In the genomic region with DNA sequence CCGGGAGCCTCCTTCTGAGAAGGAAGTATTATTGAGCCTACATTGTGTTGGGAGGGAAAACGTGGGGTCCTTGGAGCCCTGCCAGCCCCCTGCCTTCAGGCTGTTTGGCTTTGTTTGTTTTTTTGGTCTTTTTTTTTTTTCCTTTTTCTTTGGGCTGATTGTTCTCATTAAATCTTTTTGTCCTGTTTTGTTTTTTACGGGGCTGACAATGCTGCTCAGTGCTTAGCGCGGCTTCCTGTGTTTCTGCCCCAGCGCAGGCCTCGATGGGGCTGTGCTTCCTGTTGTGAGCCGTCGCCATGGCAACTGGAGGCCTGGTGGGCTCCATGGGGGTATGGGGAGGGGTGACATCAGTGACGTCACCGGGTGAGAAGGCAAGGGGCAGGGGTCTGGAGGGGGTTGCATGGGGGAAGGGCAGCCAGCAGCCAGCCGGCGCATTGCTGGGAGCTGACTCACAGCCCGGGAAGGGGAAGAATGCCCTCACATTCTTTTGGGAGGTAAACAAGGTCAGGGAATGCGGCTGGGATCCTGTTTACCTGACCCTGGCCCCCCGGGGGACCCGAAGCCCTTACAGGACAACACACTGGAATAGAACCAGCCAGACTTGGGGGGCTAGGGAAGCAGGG, we compare ENCODE assay signal across 8 cellular contexts. TPM values are rescaled to one million over a fixed set of nuclear protein-coding genes. Genes with fewer than 3 reads are reported as not detected.
DNase-seq lines count a peak whose midpoint lies in the region; ATAC-seq and TF ChIP-seq lines count a peak whose summit lies in the region.

No MANE protein-coding gene starts in this region.

- H3K36me3 ChIP-seq in prostate gland, result no peaks in the 10 kb centered on the region

- peak overlapping the region; percentile 26 for H3K4me3 Mint-ChIP-seq in activated naive CD8-positive, alpha-beta T cell treated with anti-CD3 and anti-CD28 coated beads, Interleukin-2, amount 50 U/mL, for 24 hours

- H3K27me3 ChIP-seq in prostate gland (replicated peaks; ENCODE audit: insufficient read depth), result no peaks in the 10 kb centered on the region

- H3K9me3 Mint-ChIP-seq in activated naive CD8-positive, alpha-beta T cell treated with anti-CD3 and anti-CD28 coated beads, Interleukin-2, amount 50 U/mL, for 24 hours, result no peaks in the 10 kb centered on the region

- TF ChIP-seq POLR2A in prostate gland (IDR thresholded peaks at IDR 0.05), result no peak

- H3K9me3 ChIP-seq in prostate gland, result no peaks in the 10 kb centered on the region

- H3K4me1 ChIP-seq in prostate gland (replicated peaks), result peaks cover 26% of the 10 kb centered on the region

- peak; percentile 81 for DNase-seq in H4 (ENCODE audit: low spot score)
- DNase-seq in SK-N-DZ (ENCODE audit: low spot score), result peak; percentile 85
- DNase-seq in activated naive CD8-positive, alpha-beta T cell treated with anti-CD3 and anti-CD28 coated beads, Interleukin-2, amount 50 U/mL, for 24 hours, result peak; percentile 68
- peak; percentile 91 for DNase-seq in left cardiac atrium
- peak; percentile 53 for DNase-seq in prostate gland (ENCODE audit: low spot score)
- no peak for DNase-seq in NCI-H1694 treated with DMSO at 0.1 percent for 48 hours (lab: John Stamatoyannopoulos, UW)
- DNase-seq in NCI-H345 treated with DMSO at 0.1 percent for 48 hours (lab: John Stamatoyannopoulos, UW; ENCODE audit: unreplicated experiment), result no peak

- H3K4me1 Mint-ChIP-seq in activated naive CD8-positive, alpha-beta T cell treated with anti-CD3 and anti-CD28 coated beads, Interleukin-2, amount 50 U/mL, for 24 hours, result peaks cover 51% of the 10 kb centered on the region

- peak; percentile 17 for ATAC-seq in activated naive CD8-positive, alpha-beta T cell treated with anti-CD3 and anti-CD28 coated beads, Interleukin-2, amount 50 U/mL, for 24 hours
- ATAC-seq in left cardiac atrium (peak; percentile 60 to 66), HG03520 (IDR thresholded peaks at IDR 0.05; ENCODE audit: unreplicated experiment) (no peak)

- H3K27me3 Mint-ChIP-seq in activated naive CD8-positive, alpha-beta T cell treated with anti-CD3 and anti-CD28 coated beads, Interleukin-2, amount 50 U/mL, for 24 hours, result peaks cover 2% of the 10 kb centered on the region

- intact Hi-C loops in left cardiac atrium (cut with DNase I), result loop anchor here in 1 of 2 donors (5.0 to 10.0 kb wide), 2 partner anchors 60 to 133 kb away; no protein-coding TSS in a partner anchor
- intact Hi-C loops in prostate gland (cut with DNase I), result no loop called here

- no peak overlapping the region for H3K4me3 ChIP-seq in prostate gland

- 5% methylated on average over 17 of the region's 17 CpGs for WGBS in prostate gland

- TF ChIP-seq CTCF in prostate gland (IDR thresholded peaks at IDR 0.05), result no peak

- peak overlapping the region; percentile 47 to 70 for H3K27ac ChIP-seq in prostate gland

- H3K36me3 Mint-ChIP-seq in activated naive CD8-positive, alpha-beta T cell treated with anti-CD3 and anti-CD28 coated beads, Interleukin-2, amount 50 U/mL, for 24 hours (ENCODE audit: low read depth), result no peaks in the 10 kb centered on the region

- peak overlapping the region; percentile 63 for H3K27ac Mint-ChIP-seq in activated naive CD8-positive, alpha-beta T cell treated with anti-CD3 and anti-CD28 coated beads, Interleukin-2, amount 50 U/mL, for 24 hours

RNA-seq across cellular contexts. Expression of gene CBX7, which starts 22.1 kb away (rescaled TPM):
- total RNA-seq in H4 (2014; rRNA removed; shearing (Covaris generic)), result 0.37 and 1.7 TPM in 2 replicates
- 0.37 and 1.7 TPM in 2 replicates for polyA plus RNA-seq in SK-N-DZ (2014; cell fraction: cytosol; rRNA removed)
- 1.9 and 11.7 TPM in 2 replicates for polyA plus RNA-seq in SK-N-DZ (2014; cell fraction: nucleus; rRNA removed)
- total RNA-seq in left cardiac atrium, result 10 to 100 TPM; 54.5 to 63.7 TPM
- 100 to 1,000 TPM in 1 of 2 donors, 10 to 100 TPM in 1; 82.7 to 115 TPM for total RNA-seq in prostate gland

Comparison
In these comparisons a context has a peak if more than half of its experiments do, and no peak if none do; other contexts are left out.
1. DNase-seq: peak in H4 (single experiment), SK-N-DZ (single experiment), activated naive CD8-positive, alpha-beta T cell treated with anti-CD3 and anti-CD28 coated beads, Interleukin-2, amount 50 U/mL, for 24 hours (single experiment), left cardiac atrium (single experiment) and prostate gland (single experiment); none in NCI-H1694 treated with DMSO at 0.1 percent for 48 hours (single experiment) and NCI-H345 treated with DMSO at 0.1 percent for 48 hours (single experiment).
2. RNA of gene CBX7, which starts 22.1 kb away (total RNA-seq): 82.7 to 115 TPM in prostate gland and 54.5 to 63.7 TPM in left cardiac atrium; 0.37 to 1.7 TPM in H4; every median in the first group is over 10 times any median in the second.